Comparison of ENCODE assay signal across 9 cellular contexts in the genomic region with DNA sequence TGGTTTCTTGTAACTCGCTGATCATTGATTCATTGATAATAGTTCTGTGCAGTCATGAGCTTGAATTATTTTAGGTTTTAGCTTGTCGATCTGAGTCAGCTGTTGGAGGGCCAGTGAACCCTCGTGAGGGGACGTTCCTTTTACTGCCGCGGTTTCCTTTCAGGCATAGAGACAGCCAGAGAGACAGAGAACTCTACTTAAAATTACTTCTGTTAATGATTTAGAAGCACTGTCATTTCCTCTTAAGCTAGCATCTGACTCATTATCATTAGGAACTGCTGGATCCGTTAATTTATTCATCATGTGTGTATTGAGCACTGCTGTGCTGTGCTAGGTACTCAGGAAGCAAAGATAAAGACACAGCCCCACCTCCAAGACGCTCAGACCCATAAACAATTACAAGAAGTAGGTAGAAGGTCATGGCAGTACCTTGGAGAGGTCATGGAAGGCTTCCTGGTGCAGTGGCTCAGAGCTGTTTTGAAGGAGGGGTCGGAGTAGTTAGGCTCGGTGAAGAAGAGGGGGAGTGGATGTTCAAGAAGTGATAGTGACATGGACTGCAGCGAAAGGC. TPM values are rescaled to one million over a fixed set of nuclear protein-coding genes. Genes with fewer than 3 reads are reported as not detected.
DNase-seq lines count a peak whose midpoint lies in the region; FAIRE-seq and TF ChIP-seq lines count a peak whose summit lies in the region.
"Had no signal": no experiment of that assay in that cellular context is flagged by ENCODE, and none has a peak within 500 bp of the region (broad histone marks: within the 10 kb centered on the region; RNA-seq: fewer than 3 reads in every experiment).

No MANE protein-coding gene starts in this region.

- H3K27me3 Mint-ChIP-seq in activated naive CD4-positive, alpha-beta T cell treated with anti-CD3 and anti-CD28 coated beads, Interleukin-2, amount 10 ng/mL, durations not matched to agents 7 days and 5 days = no peaks in the 10 kb centered on the region

- peak overlapping the region; percentile 3 to 98 (median 96); a peak in 18 of 22 replicates for H3K9ac ChIP-seq in BLaER1 treated with 17β-estradiol and CSF1 and Interleukin-3, amounts not matched to agents 10 nM and 100 nM
- H3K9ac ChIP-seq in liver (ENCODE audit: low read depth in 1 of 2, low read length in 2 of 2) = peak overlapping the region in 1 of 2 donors; percentile 48

- no peaks in the 10 kb centered on the region for H3K9me3 Mint-ChIP-seq in activated naive CD4-positive, alpha-beta T cell treated with anti-CD3 and anti-CD28 coated beads, Interleukin-2, amount 10 ng/mL, durations not matched to agents 7 days and 5 days

- no peak for FAIRE-seq in HTR-8/SVneo (lab: Jason Lieb, UNC)
- FAIRE-seq: endometrium had no signal

- no peaks in the 10 kb centered on the region for H3K9me3 ChIP-seq in BLaER1 treated with 17β-estradiol and CSF1 and Interleukin-3, amounts not matched to agents 10 nM and 100 nM (replicated peaks in 1 of 11)
- H3K9me3 ChIP-seq in liver (ENCODE audit: control insufficient read depth in 4 of 4, low read length in 3 of 4) = no peaks in the 10 kb centered on the region

- TF ChIP-seq CTCF in liver (IDR thresholded peaks at IDR 0.05; ENCODE audit: low read depth, low read length, missing input control) = no peak

- H3K27ac ChIP-seq in BLaER1 treated with 17β-estradiol and CSF1 and Interleukin-3, amounts not matched to agents 10 nM and 100 nM = peak overlapping the region; percentile 1 to 98 (median 91); a peak in 19 of 22 replicates
- peak overlapping the region; percentile 64 to 66 for H3K27ac ChIP-seq in liver (ENCODE audit: low read depth in 1 of 2, low read length in 2 of 2)

- peak overlapping the region in 7 of 10 experiments; percentile 11 to 98 (median 92); a peak in 14 of 20 replicates for H3K4me3 ChIP-seq in BLaER1 treated with 17β-estradiol and CSF1 and Interleukin-3, amounts not matched to agents 10 nM and 100 nM
- no peak overlapping the region for H3K4me3 ChIP-seq in liver (ENCODE audit: low read depth in 1 of 3, low read length in 3 of 3)

- H3K36me3 ChIP-seq in BLaER1 treated with 17β-estradiol and CSF1 and Interleukin-3, amounts not matched to agents 10 nM and 100 nM = peaks cover 5 to 42% (median 18%) of the 10 kb centered on the region in 11 experiments; a peak in 14 of 22 replicates
- peaks cover 0 to 3% (median under 1%) of the 10 kb centered on the region in 4 donors for H3K36me3 ChIP-seq in liver (ENCODE audit: control insufficient read depth in 4 of 4, insufficient read depth in 3 of 4, low read depth in 1 of 4, low read length in 3 of 4)

- no peaks in the 10 kb centered on the region for H3K27me3 ChIP-seq in BLaER1 treated with 17β-estradiol and CSF1 and Interleukin-3, amounts not matched to agents 10 nM and 100 nM
- H3K27me3 ChIP-seq in liver (ENCODE audit: control insufficient read depth in 4 of 4, insufficient read depth in 4 of 4, low read length in 3 of 4) = no peaks in the 10 kb centered on the region

- peaks cover 79% of the 10 kb centered on the region for H3K4me1 Mint-ChIP-seq in activated naive CD4-positive, alpha-beta T cell treated with anti-CD3 and anti-CD28 coated beads, Interleukin-2, amount 10 ng/mL, durations not matched to agents 7 days and 5 days

- peaks cover 35% of the 10 kb centered on the region for H3K36me3 Mint-ChIP-seq in activated naive CD4-positive, alpha-beta T cell treated with anti-CD3 and anti-CD28 coated beads, Interleukin-2, amount 10 ng/mL, durations not matched to agents 7 days and 5 days

- DNase-seq in KBM-7 (peak; percentile 72), cerebellum (ENCODE audit: low spot score) (no peak), NCI-H524 (lab: John Stamatoyannopoulos, UW) (no peak), HTR-8/SVneo (ENCODE audit: insufficient read length, low spot score) (no peak), COLO829 (ENCODE audit: low spot score) (no peak)
- peak; percentile 61 for DNase-seq in activated naive CD4-positive, alpha-beta T cell treated with anti-CD3 and anti-CD28 coated beads, Interleukin-2, amount 10 ng/mL, durations not matched to agents 7 days and 5 days

- peaks cover 86 to 92% (median 90%) of the 10 kb centered on the region in 10 experiments for H3K4me1 ChIP-seq in BLaER1 treated with 17β-estradiol and CSF1 and Interleukin-3, amounts not matched to agents 10 nM and 100 nM
- H3K4me1 ChIP-seq in liver (ENCODE audit: control insufficient read depth in 4 of 4, insufficient read depth in 4 of 4, low read length in 3 of 4) = peaks cover 6 to 25% (median 15%) of the 10 kb centered on the region in 4 donors

- in situ Hi-C loops in KBM-7 (cut with MboI; ENCODE audit: low pct_unique_long_range_greater_than_20kb, low sequenced_read_pairs) = no loop called here

- no peak for TF ChIP-seq RAD21 in liver (IDR thresholded peaks at IDR 0.05)

- H4K20me1 ChIP-seq in BLaER1 treated with 17β-estradiol and CSF1 and Interleukin-3, amounts not matched to agents 10 nM and 100 nM = peaks cover 0 to 55% (median 0%) of the 10 kb centered on the region in 11 experiments; a peak in 9 of 22 replicates

- H3K4me2 ChIP-seq in BLaER1 treated with 17β-estradiol and CSF1 and Interleukin-3, amounts not matched to agents 10 nM and 100 nM = peak overlapping the region; percentile 86 to 99 (median 95)

- H3K4me3 Mint-ChIP-seq in activated naive CD4-positive, alpha-beta T cell treated with anti-CD3 and anti-CD28 coated beads, Interleukin-2, amount 10 ng/mL, durations not matched to agents 7 days and 5 days = peak overlapping the region; percentile 65

- H3K27ac Mint-ChIP-seq in activated naive CD4-positive, alpha-beta T cell treated with anti-CD3 and anti-CD28 coated beads, Interleukin-2, amount 10 ng/mL, durations not matched to agents 7 days and 5 days = peak overlapping the region; percentile 85

- CTCF ChIA-PET in activated naive CD4-positive, alpha-beta T cell treated with anti-CD3 and anti-CD28 coated beads, Interleukin-2, amount 10 ng/mL, durations not matched to agents 7 days and 5 days (lab: Charles Lee) = interaction anchor here (0.7 to 1.8 kb wide), 6 partner anchors 18 to 264 kb away, joined by 3 to 5 read pairs (median 3); no protein-coding TSS in a partner anchor

- WGBS in liver = 61% methylated on average over 11 of the region's 11 CpGs

TF ChIP-seq in liver, 16 proteins besides CTCF, POLR2A, EP300 and RAD21:
- TF ChIP-seq NR2F2 (IDR thresholded peaks at IDR 0.05) (peak; percentile 65), SP1 (IDR thresholded peaks at IDR 0.05) (no peak), FOXA2 (IDR thresholded peaks at IDR 0.05) (no peak), YY1 (IDR thresholded peaks at IDR 0.05) (peak; percentile 11), GABPA (IDR thresholded peaks at IDR 0.05 in 1 of 2, conservative IDR thresholded peaks at IDR 0.05 in 1 of 2) (no peak), RXRA (IDR thresholded peaks at IDR 0.05) (peak in 1 of 2 donors; percentile 21)
- TF ChIP-seq, protein P1, sequence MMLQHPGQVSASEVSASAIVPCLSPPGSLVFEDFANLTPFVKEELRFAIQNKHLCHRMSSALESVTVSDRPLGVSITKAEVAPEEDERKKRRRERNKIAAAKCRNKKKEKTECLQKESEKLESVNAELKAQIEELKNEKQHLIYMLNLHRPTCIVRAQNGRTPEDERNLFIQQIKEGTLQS (IDR thresholded peaks at IDR 0.05) = no peak
- TF ChIP-seq, protein P2, sequence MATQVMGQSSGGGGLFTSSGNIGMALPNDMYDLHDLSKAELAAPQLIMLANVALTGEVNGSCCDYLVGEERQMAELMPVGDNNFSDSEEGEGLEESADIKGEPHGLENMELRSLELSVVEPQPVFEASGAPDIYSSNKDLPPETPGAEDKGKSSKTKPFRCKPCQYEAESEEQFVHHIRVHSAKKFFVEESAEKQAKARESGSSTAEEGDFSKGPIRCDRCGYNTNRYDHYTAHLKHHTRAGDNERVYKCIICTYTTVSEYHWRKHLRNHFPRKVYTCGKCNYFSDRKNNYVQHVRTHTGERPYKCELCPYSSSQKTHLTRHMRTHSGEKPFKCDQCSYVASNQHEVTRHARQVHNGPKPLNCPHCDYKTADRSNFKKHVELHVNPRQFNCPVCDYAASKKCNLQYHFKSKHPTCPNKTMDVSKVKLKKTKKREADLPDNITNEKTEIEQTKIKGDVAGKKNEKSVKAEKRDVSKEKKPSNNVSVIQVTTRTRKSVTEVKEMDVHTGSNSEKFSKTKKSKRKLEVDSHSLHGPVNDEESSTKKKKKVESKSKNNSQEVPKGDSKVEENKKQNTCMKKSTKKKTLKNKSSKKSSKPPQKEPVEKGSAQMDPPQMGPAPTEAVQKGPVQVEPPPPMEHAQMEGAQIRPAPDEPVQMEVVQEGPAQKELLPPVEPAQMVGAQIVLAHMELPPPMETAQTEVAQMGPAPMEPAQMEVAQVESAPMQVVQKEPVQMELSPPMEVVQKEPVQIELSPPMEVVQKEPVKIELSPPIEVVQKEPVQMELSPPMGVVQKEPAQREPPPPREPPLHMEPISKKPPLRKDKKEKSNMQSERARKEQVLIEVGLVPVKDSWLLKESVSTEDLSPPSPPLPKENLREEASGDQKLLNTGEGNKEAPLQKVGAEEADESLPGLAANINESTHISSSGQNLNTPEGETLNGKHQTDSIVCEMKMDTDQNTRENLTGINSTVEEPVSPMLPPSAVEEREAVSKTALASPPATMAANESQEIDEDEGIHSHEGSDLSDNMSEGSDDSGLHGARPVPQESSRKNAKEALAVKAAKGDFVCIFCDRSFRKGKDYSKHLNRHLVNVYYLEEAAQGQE (IDR thresholded peaks at IDR 0.05) = peak; percentile 68

RNA-seq across cellular contexts. Expression of a gene that starts 3.2 kb away (rescaled TPM):
- total RNA-seq in liver (10 to 100 TPM; 13.5 to 24.1 TPM), cerebellum (41.8 TPM)
- 10 to 100 TPM in 1 of 2 donors, 1 to 10 TPM in 1; 8.1 to 10.9 TPM for polyA plus RNA-seq in liver

RNA-seq across cellular contexts. Expression of a gene that starts 21.8 kb away (rescaled TPM):
- 10 to 100 TPM; 16.1 to 48.0 TPM for total RNA-seq in liver
- 10 to 100 TPM; 12.2 to 20.5 TPM for polyA plus RNA-seq in liver
- total RNA-seq in cerebellum = 10.7 TPM

Comparison
In these comparisons a context has a peak if more than half of its experiments do, and no peak if none do; other contexts are left out.
1. H3K4me3 ChIP-seq: peak in BLaER1 treated with 17β-estradiol and CSF1 and Interleukin-3, amounts not matched to agents 10 nM and 100 nM (7 of 10); none in liver (0 of 3).
2. DNase-seq: peak in KBM-7 (single experiment) and activated naive CD4-positive, alpha-beta T cell treated with anti-CD3 and anti-CD28 coated beads, Interleukin-2, amount 10 ng/mL, durations not matched to agents 7 days and 5 days (single experiment); none in cerebellum (single experiment), NCI-H524 (0 of 2), HTR-8/SVneo (single experiment) and COLO829 (single experiment).